ENCODE assay signal across 19 cellular contexts in genomic region chr10:98416989-98417388, GRCh38. TPM values are rescaled to one million over a fixed set of nuclear protein-coding genes. Genes with fewer than 3 reads are reported as not detected.
DNase-seq lines count a peak whose midpoint lies in the region; ATAC-seq and TF ChIP-seq lines count a peak whose summit lies in the region.
"Had no signal": no experiment of that assay in that cellular context is flagged by ENCODE, and none has a peak within 500 bp of the region (broad histone marks: within the 10 kb centered on the region; RNA-seq: fewer than 3 reads in every experiment).

No MANE protein-coding gene starts in this region.

- H3K27me3 Mint-ChIP-seq in CD4-positive, alpha-beta T cell: no peaks in the 10 kb centered on the region
- no peaks in the 10 kb centered on the region for H3K27me3 Mint-ChIP-seq in naive thymus-derived CD8-positive, alpha-beta T cell

- no peak for ATAC-seq in CD4-positive, alpha-beta T cell (ENCODE audit: poor library complexity)
- ATAC-seq in naive thymus-derived CD8-positive, alpha-beta T cell: no peak
- ATAC-seq in HG02870 (IDR thresholded peaks at IDR 0.05; ENCODE audit: unreplicated experiment): no peak
- ATAC-seq in GM19023 (IDR thresholded peaks at IDR 0.05; ENCODE audit: unreplicated experiment): no peak

- no peak overlapping the region for H3K4me3 Mint-ChIP-seq in CD4-positive, alpha-beta T cell
- H3K4me3 Mint-ChIP-seq in naive thymus-derived CD8-positive, alpha-beta T cell: no peak overlapping the region

- H3K9me3 Mint-ChIP-seq in CD4-positive, alpha-beta T cell: no peaks in the 10 kb centered on the region
- no peaks in the 10 kb centered on the region for H3K9me3 Mint-ChIP-seq in naive thymus-derived CD8-positive, alpha-beta T cell
- H3K9me3 Mint-ChIP-seq: H9 had no signal

- H3K9ac ChIP-seq in BLaER1: no peak overlapping the region

- H3K4me1 Mint-ChIP-seq in CD4-positive, alpha-beta T cell (ENCODE audit: low read depth): peaks cover 26% of the 10 kb centered on the region
- H3K4me1 Mint-ChIP-seq in naive thymus-derived CD8-positive, alpha-beta T cell: peaks cover 6 to 25% (median 19%) of the 10 kb centered on the region in 4 donors

- H3K27ac Mint-ChIP-seq in CD4-positive, alpha-beta T cell: peak overlapping the region; percentile 95
- H3K27ac Mint-ChIP-seq in naive thymus-derived CD8-positive, alpha-beta T cell: peak overlapping the region in 7 of 10 donors; percentile 13 to 96 (median 73)

- intact Hi-C loops in CD4-positive, alpha-beta T cell (cut with DNase I, micrococcal nuclease): no loop called here

- no peak for TF ChIP-seq CTCF in CD4-positive, alpha-beta T cell (IDR thresholded peaks at IDR 0.05)
- no peak for TF ChIP-seq CTCF in coronary artery (IDR thresholded peaks at IDR 0.05)

- no peak for DNase-seq in CD4-positive, alpha-beta T cell
- DNase-seq in coronary artery (ENCODE audit: low spot score): peak; percentile 67
- DNase-seq in naive thymus-derived CD8-positive, alpha-beta T cell: no peak
- no peak for DNase-seq in activated CD4-positive, CD25-positive, alpha-beta regulatory T cell (lab: John Stamatoyannopoulos, UW)
- DNase-seq: DMS79 treated with DMSO at 0.1 percent for 48 hours, H9, IMR-90, Kasumi-1, MG63, NCI-H1048, NCI-H1436, NCI-H2029, NCI-H345, NCI-H524 treated with DMSO at 0.1 percent for 48 hours, PC-9, SJCRH30 had no signal

- CTCF ChIA-PET in CD4-positive, alpha-beta T cell (lab: Charles Lee): no interaction called here

- POLR2A ChIA-PET in CD4-positive, alpha-beta T cell (lab: Charles Lee): no interaction called here
- POLR2A ChIA-PET in naive thymus-derived CD8-positive, alpha-beta T cell (lab: Charles Lee): no interaction called here

- H3K4me2 ChIP-seq in BLaER1: no peak overlapping the region
- H3K4me2 ChIP-seq: PC-9 had no signal

- peaks cover 38% of the 10 kb centered on the region for H3K4me1 ChIP-seq in BLaER1
- H3K4me1 ChIP-seq: SJCRH30 had no signal

- no peaks in the 10 kb centered on the region for H3K9me3 ChIP-seq in BLaER1
- H3K9me3 ChIP-seq in CD4-positive, alpha-beta T cell (ENCODE audit: control insufficient read depth, low read length): no peaks in the 10 kb centered on the region
- H3K9me3 ChIP-seq: MG63, SJCRH30 had no signal

- peak overlapping the region; percentile 22; the same call in 1 of the 2 replicates for H3K27ac ChIP-seq in BLaER1
- H3K27ac ChIP-seq in CD4-positive, alpha-beta T cell (ENCODE audit: low read depth, low read length): no peak overlapping the region
- H3K27ac ChIP-seq in coronary artery: no peak overlapping the region
- H3K27ac ChIP-seq: PC-9, SJCRH30 had no signal

- H4K20me1 ChIP-seq in BLaER1: no peaks in the 10 kb centered on the region

- no peak overlapping the region for H3K4me3 ChIP-seq in BLaER1
- H3K4me3 ChIP-seq in coronary artery: no peak overlapping the region
- H3K4me3 ChIP-seq: MG63, PC-9, SJCRH30 had no signal

- H3K36me3 ChIP-seq in BLaER1: peaks cover 50% of the 10 kb centered on the region
- H3K36me3 ChIP-seq: SJCRH30 had no signal

- peaks cover 56% of the 10 kb centered on the region for H3K36me3 Mint-ChIP-seq in CD4-positive, alpha-beta T cell (ENCODE audit: low read depth)
- peaks cover 0 to 25% (median 0%) of the 10 kb centered on the region in 3 donors for H3K36me3 Mint-ChIP-seq in naive thymus-derived CD8-positive, alpha-beta T cell

- no peaks in the 10 kb centered on the region for H3K27me3 ChIP-seq in BLaER1
- no peaks in the 10 kb centered on the region for H3K27me3 ChIP-seq in CD4-positive, alpha-beta T cell (ENCODE audit: control insufficient read depth, insufficient read depth, low read length)
- H3K27me3 ChIP-seq: MG63, SJCRH30 had no signal

RNA-seq across cellular contexts. Expression of gene PYROXD2, which starts 2.0 kb away (rescaled TPM):
- 1 to 10 TPM; 8.5 to 9.8 TPM for total RNA-seq in CD4-positive, alpha-beta T cell
- 10 to 100 TPM; 20.3 TPM for total RNA-seq in naive thymus-derived CD8-positive, alpha-beta T cell
- 1 to 10 TPM; 3.8 to 5.7 (median 4.4) TPM for polyA plus RNA-seq in naive thymus-derived CD8-positive, alpha-beta T cell

RNA-seq across cellular contexts. Expression of gene HPS1, which starts 29.7 kb away (rescaled TPM):
- 10 to 100 TPM; 49.8 to 50.5 TPM for total RNA-seq in CD4-positive, alpha-beta T cell
- 10 to 100 TPM; 80.6 to 86.6 TPM for total RNA-seq in naive thymus-derived CD8-positive, alpha-beta T cell
- polyA plus RNA-seq in naive thymus-derived CD8-positive, alpha-beta T cell: 10 to 100 TPM; 50.9 to 73.8 (median 62.0) TPM
